ENCODE assay signal across 21 cellular contexts in genomic region chr20:1269850-1270249, GRCh38. TPM values are rescaled to one million over a fixed set of nuclear protein-coding genes. Genes with fewer than 3 reads are reported as not detected.
DNase-seq lines count a peak whose midpoint lies in the region; ATAC-seq and TF ChIP-seq lines count a peak whose summit lies in the region.
"Had no signal": no experiment of that assay in that cellular context is flagged by ENCODE, and none has a peak within 500 bp of the region (broad histone marks: within the 10 kb centered on the region; RNA-seq: fewer than 3 reads in every experiment).

No MANE protein-coding gene starts in this region.

- peaks cover 61% of the 10 kb centered on the region for H3K4me1 ChIP-seq in CD8-positive, alpha-beta T cell (ENCODE audit: insufficient read depth, low read length)
- H3K4me1 ChIP-seq in esophagus muscularis mucosa, result peaks cover 17 to 37% (median 26%) of the 10 kb centered on the region in 4 donors
- H3K4me1 ChIP-seq: BE2C, Caco-2 had no signal

- no peak for TF ChIP-seq EP300 in esophagus muscularis mucosa (IDR thresholded peaks at IDR 0.05)

- H3K4me3 ChIP-seq in CD8-positive, alpha-beta T cell (ENCODE audit: low read depth, low read length), result no peak overlapping the region
- no peak overlapping the region for H3K4me3 ChIP-seq in esophagus muscularis mucosa
- H3K4me3 ChIP-seq: BLaER1 had no signal

- DNase-seq in activated CD8-positive, alpha-beta T cell treated with anti-CD3 and anti-CD28 coated beads, Interleukin-2, amount 10 ng/mL, durations not matched to agents 7 days and 5 days, result peak; percentile 12
- DNase-seq in activated CD8-positive, alpha-beta T cell treated with anti-CD3 and anti-CD28 coated beads for 36 hours, result no peak
- no peak for DNase-seq in activated naive CD4-positive, alpha-beta T cell treated with anti-CD3 and anti-CD28 coated beads, Interleukin-2, amount 50 U/mL, for 16 hours
- no peak for DNase-seq in CD8-positive, alpha-beta T cell
- peak; percentile 75 for DNase-seq in esophagus muscularis mucosa (ENCODE audit: extremely low spot score)
- DNase-seq in NCI-H446 (lab: John Stamatoyannopoulos, UW), result no peak
- DNase-seq: 8988T; ACHN; BE2C; C1 segment of cervical spinal cord; Caco-2; Calu3; CD4-positive, alpha-beta memory T cell; CD4-positive, CD25-positive, alpha-beta regulatory T cell; DMS79 treated with DMSO at 0.1 percent for 48 hours; GF-D8 had no signal

- H3K27me3 Mint-ChIP-seq in activated CD8-positive, alpha-beta T cell treated with anti-CD3 and anti-CD28 coated beads, Interleukin-2, amount 10 ng/mL, durations not matched to agents 7 days and 5 days (ENCODE audit: low read depth), result no peaks in the 10 kb centered on the region
- no peaks in the 10 kb centered on the region for H3K27me3 Mint-ChIP-seq in activated CD8-positive, alpha-beta T cell treated with anti-CD3 and anti-CD28 coated beads for 36 hours
- no peaks in the 10 kb centered on the region for H3K27me3 Mint-ChIP-seq in activated naive CD4-positive, alpha-beta T cell treated with anti-CD3 and anti-CD28 coated beads, Interleukin-2, amount 50 U/mL, for 24 hours
- no peaks in the 10 kb centered on the region for H3K27me3 Mint-ChIP-seq in CD8-positive, alpha-beta T cell (ENCODE audit: low read depth)
- H3K27me3 Mint-ChIP-seq: CD4-positive, alpha-beta memory T cell; CD4-positive, CD25-positive, alpha-beta regulatory T cell had no signal

- POLR2A ChIA-PET in activated CD8-positive, alpha-beta T cell treated with anti-CD3 and anti-CD28 coated beads, Interleukin-2, amount 10 ng/mL, durations not matched to agents 7 days and 5 days (lab: Charles Lee), result interaction anchor here (1.1 kb wide), 1 partner anchor 22 kb away, joined by 5 read pairs; no protein-coding TSS in a partner anchor
- POLR2A ChIA-PET in activated CD8-positive, alpha-beta T cell treated with anti-CD3 and anti-CD28 coated beads for 36 hours (lab: Charles Lee), result interaction anchor here (0.8 to 1.2 kb wide), 5 partner anchors 11 to 31 kb away, joined by 3 read pairs; no protein-coding TSS in a partner anchor
- POLR2A ChIA-PET in CD8-positive, alpha-beta T cell (lab: Charles Lee), result no interaction called here

- no peak overlapping the region for H3K4me3 Mint-ChIP-seq in activated CD8-positive, alpha-beta T cell treated with anti-CD3 and anti-CD28 coated beads, Interleukin-2, amount 10 ng/mL, durations not matched to agents 7 days and 5 days
- no peak overlapping the region for H3K4me3 Mint-ChIP-seq in activated CD8-positive, alpha-beta T cell treated with anti-CD3 and anti-CD28 coated beads for 36 hours
- no peak overlapping the region for H3K4me3 Mint-ChIP-seq in activated naive CD4-positive, alpha-beta T cell treated with anti-CD3 and anti-CD28 coated beads, Interleukin-2, amount 50 U/mL, for 24 hours
- no peak overlapping the region for H3K4me3 Mint-ChIP-seq in CD8-positive, alpha-beta T cell
- H3K4me3 Mint-ChIP-seq: CD14-positive monocyte; CD4-positive, alpha-beta memory T cell had no signal

- CTCF ChIA-PET in activated CD8-positive, alpha-beta T cell treated with anti-CD3 and anti-CD28 coated beads, Interleukin-2, amount 10 ng/mL, durations not matched to agents 7 days and 5 days (lab: Charles Lee), result interaction anchor here (1.2 to 2.1 kb wide), 2 partner anchors 42 to 45 kb away, joined by 3 to 5 read pairs; no protein-coding TSS in a partner anchor
- CTCF ChIA-PET in activated CD8-positive, alpha-beta T cell treated with anti-CD3 and anti-CD28 coated beads for 36 hours (lab: Charles Lee), result interaction anchor here (0.8 kb wide), 1 partner anchor 161 kb away, joined by 3 read pairs; no protein-coding TSS in a partner anchor
- CTCF ChIA-PET in CD8-positive, alpha-beta T cell (lab: Charles Lee), result interaction anchor here (0.9 to 1.9 kb wide), 3 partner anchors 12 to 17 kb away, joined by 3 to 8 read pairs (median 4); no protein-coding TSS in a partner anchor

- H3K36me3 Mint-ChIP-seq in activated CD8-positive, alpha-beta T cell treated with anti-CD3 and anti-CD28 coated beads, Interleukin-2, amount 10 ng/mL, durations not matched to agents 7 days and 5 days (ENCODE audit: low read depth), result peaks cover 2% of the 10 kb centered on the region
- H3K36me3 Mint-ChIP-seq in activated CD8-positive, alpha-beta T cell treated with anti-CD3 and anti-CD28 coated beads for 36 hours (ENCODE audit: low read depth), result no peaks in the 10 kb centered on the region
- no peaks in the 10 kb centered on the region for H3K36me3 Mint-ChIP-seq in activated naive CD4-positive, alpha-beta T cell treated with anti-CD3 and anti-CD28 coated beads, Interleukin-2, amount 50 U/mL, for 24 hours
- H3K36me3 Mint-ChIP-seq in CD8-positive, alpha-beta T cell, result peaks cover 31% of the 10 kb centered on the region
- H3K36me3 Mint-ChIP-seq: CD4-positive, CD25-positive, alpha-beta regulatory T cell had no signal

- 93% methylated on average over 3 of the region's 3 CpGs for WGBS in esophagus muscularis mucosa

- no peak overlapping the region for H3K27ac Mint-ChIP-seq in activated CD8-positive, alpha-beta T cell treated with anti-CD3 and anti-CD28 coated beads, Interleukin-2, amount 10 ng/mL, durations not matched to agents 7 days and 5 days
- no peak overlapping the region for H3K27ac Mint-ChIP-seq in activated CD8-positive, alpha-beta T cell treated with anti-CD3 and anti-CD28 coated beads for 36 hours
- peak overlapping the region; percentile 79 for H3K27ac Mint-ChIP-seq in activated naive CD4-positive, alpha-beta T cell treated with anti-CD3 and anti-CD28 coated beads, Interleukin-2, amount 50 U/mL, for 24 hours
- H3K27ac Mint-ChIP-seq in CD8-positive, alpha-beta T cell, result peak overlapping the region; percentile 45

- no peaks in the 10 kb centered on the region for H3K27me3 ChIP-seq in CD8-positive, alpha-beta T cell (ENCODE audit: insufficient read depth, low read length)
- no peaks in the 10 kb centered on the region for H3K27me3 ChIP-seq in esophagus muscularis mucosa
- H3K27me3 ChIP-seq: BE2C had no signal

- TF ChIP-seq CTCF in activated CD8-positive, alpha-beta T cell treated with anti-CD3 and anti-CD28 coated beads for 36 hours (IDR thresholded peaks at IDR 0.05), result no peak
- no peak for TF ChIP-seq CTCF in CD8-positive, alpha-beta T cell (IDR thresholded peaks at IDR 0.05)
- TF ChIP-seq CTCF in esophagus muscularis mucosa (IDR thresholded peaks at IDR 0.05), result no peak

- intact Hi-C loops in activated CD8-positive, alpha-beta T cell treated with anti-CD3 and anti-CD28 coated beads for 36 hours (cut with micrococcal nuclease), result no loop called here
- intact Hi-C loops in CD8-positive, alpha-beta T cell (cut with DNase I, micrococcal nuclease), result loop anchor here in 1 of 2 experiments (5.0 kb wide), 1 partner anchor 438 kb away; the partner anchor contains the start of gene FAM110A
- intact Hi-C loops in esophagus muscularis mucosa (cut with DNase I), result no loop called here

- no peak for TF ChIP-seq POLR2A in esophagus muscularis mucosa (IDR thresholded peaks at IDR 0.05; ENCODE audit: low read depth)

- no peak for ATAC-seq in activated CD8-positive, alpha-beta T cell treated with anti-CD3 and anti-CD28 coated beads, Interleukin-2, amount 10 ng/mL, durations not matched to agents 7 days and 5 days
- no peak for ATAC-seq in activated CD8-positive, alpha-beta T cell treated with anti-CD3 and anti-CD28 coated beads for 36 hours
- ATAC-seq in CD8-positive, alpha-beta T cell, result no peak
- no peak for ATAC-seq in HG03139 (IDR thresholded peaks at IDR 0.05; ENCODE audit: unreplicated experiment)

- no peaks in the 10 kb centered on the region for H3K9me3 ChIP-seq in CD8-positive, alpha-beta T cell (ENCODE audit: low read length)
- H3K9me3 ChIP-seq in esophagus muscularis mucosa, result no peaks in the 10 kb centered on the region
- H3K9me3 ChIP-seq: BE2C, BLaER1, Caco-2 had no signal

- H3K36me3 ChIP-seq in CD8-positive, alpha-beta T cell (ENCODE audit: insufficient read depth, low read length), result no peaks in the 10 kb centered on the region
- H3K36me3 ChIP-seq in esophagus muscularis mucosa, result peaks cover 0 to 7% (median 0%) of the 10 kb centered on the region in 4 donors
- H3K36me3 ChIP-seq: BE2C, BLaER1 had no signal

- no peaks in the 10 kb centered on the region for H3K9me3 Mint-ChIP-seq in activated CD8-positive, alpha-beta T cell treated with anti-CD3 and anti-CD28 coated beads, Interleukin-2, amount 10 ng/mL, durations not matched to agents 7 days and 5 days (ENCODE audit: insufficient read depth)
- H3K9me3 Mint-ChIP-seq in activated CD8-positive, alpha-beta T cell treated with anti-CD3 and anti-CD28 coated beads for 36 hours, result no peaks in the 10 kb centered on the region
- no peaks in the 10 kb centered on the region for H3K9me3 Mint-ChIP-seq in activated naive CD4-positive, alpha-beta T cell treated with anti-CD3 and anti-CD28 coated beads, Interleukin-2, amount 50 U/mL, for 24 hours
- H3K9me3 Mint-ChIP-seq in CD8-positive, alpha-beta T cell, result no peaks in the 10 kb centered on the region
- H3K9me3 Mint-ChIP-seq: CD4-positive, alpha-beta memory T cell; CD4-positive, CD25-positive, alpha-beta regulatory T cell had no signal

- peaks cover 27% of the 10 kb centered on the region for H3K4me1 Mint-ChIP-seq in activated CD8-positive, alpha-beta T cell treated with anti-CD3 and anti-CD28 coated beads, Interleukin-2, amount 10 ng/mL, durations not matched to agents 7 days and 5 days (ENCODE audit: low read depth)
- peaks cover 48% of the 10 kb centered on the region for H3K4me1 Mint-ChIP-seq in activated CD8-positive, alpha-beta T cell treated with anti-CD3 and anti-CD28 coated beads for 36 hours (ENCODE audit: low read depth)
- peaks cover 86% of the 10 kb centered on the region for H3K4me1 Mint-ChIP-seq in activated naive CD4-positive, alpha-beta T cell treated with anti-CD3 and anti-CD28 coated beads, Interleukin-2, amount 50 U/mL, for 24 hours
- peaks cover 88% of the 10 kb centered on the region for H3K4me1 Mint-ChIP-seq in CD8-positive, alpha-beta T cell (ENCODE audit: low read depth)

- no peak overlapping the region for H3K27ac ChIP-seq in CD8-positive, alpha-beta T cell (ENCODE audit: low read depth, low read length)
- H3K27ac ChIP-seq in esophagus muscularis mucosa (replicated peaks in 1 of 4), result no peak overlapping the region
- H3K27ac ChIP-seq: BLaER1 had no signal

RNA-seq across cellular contexts. Expression of gene SNPH, which starts 3.8 kb away (rescaled TPM):
- 1 to 10 TPM; 6.5 to 7.6 TPM for total RNA-seq in activated CD8-positive, alpha-beta T cell treated with anti-CD3 and anti-CD28 coated beads, Interleukin-2, amount 10 ng/mL, durations not matched to agents 7 days and 5 days
- total RNA-seq in activated CD8-positive, alpha-beta T cell treated with anti-CD3 and anti-CD28 coated beads for 36 hours, result 1 to 10 TPM; 3.7 to 4.1 TPM
- total RNA-seq in CD8-positive, alpha-beta T cell, result 10 to 100 TPM; 13.6 to 14.4 TPM
- total RNA-seq in esophagus muscularis mucosa, result 10 to 100 TPM in 3 of 4 donors, 1 to 10 TPM in 1; 9.6 to 29.5 (median 17.3) TPM

RNA-seq across cellular contexts. Expression of gene RAD21L1, which starts 44.0 kb away (rescaled TPM):
- under 1 TPM in 1 of 2 experiments, not detected in 1; 0.18 TPM for total RNA-seq in activated CD8-positive, alpha-beta T cell treated with anti-CD3 and anti-CD28 coated beads, Interleukin-2, amount 10 ng/mL, durations not matched to agents 7 days and 5 days
- total RNA-seq in activated CD8-positive, alpha-beta T cell treated with anti-CD3 and anti-CD28 coated beads for 36 hours, result under 1 TPM; 0.18 to 0.25 TPM
- total RNA-seq in CD8-positive, alpha-beta T cell, result not detected
- not detected for total RNA-seq in esophagus muscularis mucosa
- total RNA-seq: A673; Caco-2; Calu3; CD4-positive, CD25-positive, alpha-beta regulatory T cell had no signal

RNA-seq across cellular contexts. Expression of gene SDCBP2, which starts 59.1 kb away (rescaled TPM):
- 1 to 10 TPM; 1.9 to 2.0 TPM for total RNA-seq in activated CD8-positive, alpha-beta T cell treated with anti-CD3 and anti-CD28 coated beads, Interleukin-2, amount 10 ng/mL, durations not matched to agents 7 days and 5 days
- 1 to 10 TPM; 3.0 to 3.7 TPM for total RNA-seq in activated CD8-positive, alpha-beta T cell treated with anti-CD3 and anti-CD28 coated beads for 36 hours
- 1 to 10 TPM; 1.2 TPM for total RNA-seq in CD8-positive, alpha-beta T cell
- total RNA-seq in esophagus muscularis mucosa, result 1 to 10 TPM; 2.1 to 6.2 (median 4.1) TPM

Comparison
In these comparisons a context has a peak if more than half of its experiments do, and no peak if none do; other contexts are left out.
1. DNase-seq: peak in activated CD8-positive, alpha-beta T cell treated with anti-CD3 and anti-CD28 coated beads, Interleukin-2, amount 10 ng/mL, durations not matched to agents 7 days and 5 days (single experiment) and esophagus muscularis mucosa (single experiment); none in activated CD8-positive, alpha-beta T cell treated with anti-CD3 and anti-CD28 coated beads for 36 hours (single experiment), activated naive CD4-positive, alpha-beta T cell treated with anti-CD3 and anti-CD28 coated beads, Interleukin-2, amount 50 U/mL, for 16 hours (single experiment), CD8-positive, alpha-beta T cell (0 of 7) and NCI-H446 (0 of 2).
2. H3K27ac Mint-ChIP-seq: peak in activated naive CD4-positive, alpha-beta T cell treated with anti-CD3 and anti-CD28 coated beads, Interleukin-2, amount 50 U/mL, for 24 hours (single experiment) and CD8-positive, alpha-beta T cell (single experiment); none in activated CD8-positive, alpha-beta T cell treated with anti-CD3 and anti-CD28 coated beads, Interleukin-2, amount 10 ng/mL, durations not matched to agents 7 days and 5 days (single experiment) and activated CD8-positive, alpha-beta T cell treated with anti-CD3 and anti-CD28 coated beads for 36 hours (single experiment).